In the genomic region with DNA sequence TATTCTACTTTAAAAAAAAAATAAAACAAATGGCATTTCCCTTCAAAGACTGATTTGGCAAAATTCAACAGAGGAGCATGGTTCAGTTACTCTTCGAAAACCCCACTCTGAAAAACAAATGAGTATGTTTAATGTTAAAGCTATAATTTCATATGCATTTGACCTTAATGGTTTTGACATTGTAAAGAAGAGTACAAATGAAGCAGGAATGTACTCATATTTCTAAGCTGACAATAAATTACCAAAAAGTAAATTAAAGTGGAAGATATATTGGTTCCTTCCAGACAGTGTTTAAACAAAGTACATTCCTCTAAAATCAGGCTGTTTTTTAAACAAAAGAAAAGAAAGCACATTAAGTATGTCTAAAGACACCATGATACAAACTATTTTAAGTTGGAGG, we compare ENCODE assay signal across 21 cellular contexts. TPM values are rescaled to one million over a fixed set of nuclear protein-coding genes. Genes with fewer than 3 reads are reported as not detected.
A peak's percentile ranks its signal among the peaks of the same experiment; 100 is the strongest.
DNase-seq lines count a peak whose midpoint lies in the region; FAIRE-seq and TF ChIP-seq lines count a peak whose summit lies in the region.
"Had no signal": no experiment of that assay in that cellular context is flagged by ENCODE, and none has a peak within 500 bp of the region (broad histone marks: within the 10 kb centered on the region; RNA-seq: fewer than 3 reads in every experiment).

No MANE protein-coding gene starts in this region.

- no peak for FAIRE-seq in RCC 7860 (lab: Jason Lieb, UNC)
- FAIRE-seq: D721Med, GM19239, H1, HTR-8/SVneo had no signal

- POLR2A ChIA-PET in SK-N-SH (lab: Yijun Ruan, JAX): no interaction called here

- H3K4me3 ChIP-seq in SK-N-SH (ENCODE audit: low read depth in 2 of 2, low read length in 1 of 2) (no peak overlapping the region), spleen (no peak overlapping the region)
- H3K4me3 ChIP-seq: Peyer's patch, SJCRH30 had no signal

- H3K4me1 Mint-ChIP-seq in activated T-cell treated with anti-CD3 and anti-CD28 coated beads, Interleukin-2, amount 50 U/mL, for 24 hours (ENCODE audit: low read depth): peaks cover 82% of the 10 kb centered on the region
- H3K4me1 Mint-ChIP-seq: IgD-negative memory B cell had no signal

- 56% methylated on average over 1 of the region's 1 CpG for WGBS in SK-N-SH (ENCODE audit: low lambda C conversion rate)
- WGBS in spleen, 5 donors: 89 to 96% (median 91%) methylated on average over 1 of the region's 1 CpG

- H3K27me3 Mint-ChIP-seq in activated T-cell treated with anti-CD3 and anti-CD28 coated beads, Interleukin-2, amount 50 U/mL, for 24 hours: no peaks in the 10 kb centered on the region
- H3K27me3 Mint-ChIP-seq: IgD-negative memory B cell had no signal

- no peak overlapping the region for H3K9ac ChIP-seq in SK-N-SH

- DNase-seq in activated T-cell treated with anti-CD3 and anti-CD28 coated beads, Interleukin-2, amount 50 U/mL, for 24 hours: no peak
- no peak for DNase-seq in activated T-cell treated with anti-CD3 and anti-CD28 coated beads, Interleukin-2, amount 50 U/mL, for 48 hours
- DNase-seq in SK-N-SH (no peak), fibroblast of peridontal ligament (ENCODE audit: extremely low read depth) (peak; percentile 52), spleen (peak; percentile 6), RCC 7860 (ENCODE audit: low spot score) (no peak), NCI-H2171 treated with DMSO at 0.1 percent for 48 hours (lab: John Stamatoyannopoulos, UW) (no peak)
- no peak for DNase-seq in activated CD4-positive, alpha-beta T cell treated with anti-CD3 and anti-CD28 coated beads for 4 hours
- DNase-seq: DMS53, GF-D8, NCI-H1105, NCI-H2081 treated with DMSO at 0.1 percent for 48 hours, NCI-H526, Peyer's patch, SJCRH30 had no signal

- H3K9me2 ChIP-seq in SK-N-SH: no peaks in the 10 kb centered on the region

- H3K36me3 Mint-ChIP-seq in activated T-cell treated with anti-CD3 and anti-CD28 coated beads, Interleukin-2, amount 50 U/mL, for 24 hours (ENCODE audit: low read depth): peaks cover 88% of the 10 kb centered on the region

- H3K27ac Mint-ChIP-seq in activated T-cell treated with anti-CD3 and anti-CD28 coated beads, Interleukin-2, amount 50 U/mL, for 24 hours: peak overlapping the region; percentile 64

- H3K4me1 ChIP-seq in SK-N-SH (ENCODE audit: control insufficient read depth in 1 of 2, insufficient read depth in 2 of 2, low read depth in 1 of 2, low read length in 1 of 2) (peaks cover 8 to 13% of the 10 kb centered on the region in 2 experiments; a peak in 3 of 4 replicates), spleen (peaks cover 0 to under 1% (median 0%) of the 10 kb centered on the region in 6 donors)

- intact Hi-C loops in spleen (cut with DNase I; ENCODE audit: low total_unique reads): no loop called here

- H3K27me3 ChIP-seq in SK-N-SH (ENCODE audit: insufficient read depth) (no peaks in the 10 kb centered on the region), spleen (replicated peaks in 1 of 7) (no peaks in the 10 kb centered on the region)
- H3K27me3 ChIP-seq: Peyer's patch, SJCRH30 had no signal

- peaks cover 27% of the 10 kb centered on the region for H3F3A ChIP-seq in SK-N-SH (replicated peaks; ENCODE audit: insufficient read depth)

- H4K20me1 ChIP-seq in SK-N-SH (ENCODE audit: insufficient read depth): no peaks in the 10 kb centered on the region

- H3K36me3 ChIP-seq in SK-N-SH (replicated peaks in 1 of 2; ENCODE audit: control insufficient read depth in 1 of 2, insufficient read depth in 2 of 2, low read length in 1 of 2): peaks cover 2 to 3% of the 10 kb centered on the region in 2 experiments
- H3K36me3 ChIP-seq in spleen: peaks cover 0 to 48% (median 18%) of the 10 kb centered on the region in 6 donors
- H3K36me3 ChIP-seq: SJCRH30 had no signal

- TF ChIP-seq RAD21 in SK-N-SH (IDR thresholded peaks at IDR 0.05; ENCODE audit: low read length): no peak

- no peak overlapping the region for H3K4me3 Mint-ChIP-seq in activated T-cell treated with anti-CD3 and anti-CD28 coated beads, Interleukin-2, amount 50 U/mL, for 24 hours
- H3K4me3 Mint-ChIP-seq: IgD-negative memory B cell had no signal

- no peak for TF ChIP-seq EP300 in SK-N-SH (IDR thresholded peaks at IDR 0.05; ENCODE audit: borderline replicate concordance in 1 of 2, low read depth in 1 of 2, low read length in 1 of 2)

- peaks cover 32% of the 10 kb centered on the region for H3K79me2 ChIP-seq in SK-N-SH (ENCODE audit: insufficient read depth)

- H2AFZ ChIP-seq in SK-N-SH (ENCODE audit: low read depth): no peak overlapping the region

- H3K4me2 ChIP-seq in SK-N-SH: no peak overlapping the region; the same call in 1 of the 2 replicates

- CTCF ChIA-PET in SK-N-SH (lab: Yijun Ruan, JAX): interaction anchor here (0.9 to 3.6 kb wide), 3 partner anchors 17 to 50 kb away, joined by 3 to 17 read pairs (median 6); partner anchors contain the start of gene RGS10

- H3K27ac ChIP-seq in SK-N-SH (ENCODE audit: low read depth in 2 of 2, low read length in 1 of 2): peak overlapping the region; percentile 11 to 36; a peak in 2 of 4 replicates
- no peak overlapping the region for H3K27ac ChIP-seq in spleen
- H3K27ac ChIP-seq: C4-2B, SJCRH30 had no signal

- H3K9me3 Mint-ChIP-seq in activated T-cell treated with anti-CD3 and anti-CD28 coated beads, Interleukin-2, amount 50 U/mL, for 24 hours: no peaks in the 10 kb centered on the region
- H3K9me3 Mint-ChIP-seq: IgD-negative memory B cell had no signal

- no peaks in the 10 kb centered on the region for H3K9me3 ChIP-seq in SK-N-SH
- H3K9me3 ChIP-seq in spleen: no peaks in the 10 kb centered on the region
- H3K9me3 ChIP-seq: Peyer's patch, SJCRH30 had no signal

- TF ChIP-seq POLR2A in spleen (IDR thresholded peaks at IDR 0.05): no peak

- TF ChIP-seq CTCF in SK-N-SH (IDR thresholded peaks at IDR 0.05) (no peak), spleen (IDR thresholded peaks at IDR 0.05 in 8 of 11, conservative IDR thresholded peaks at IDR 0.05 in 3 of 11) (no peak)

TF ChIP-seq in SK-N-SH, 30 proteins besides CTCF, POLR2A, EP300 and RAD21 (continues in another document):
- no peak for TF ChIP-seq ZBTB33 (IDR thresholded peaks at IDR 0.05; ENCODE audit: borderline replicate concordance, low read depth)
- TF ChIP-seq GATA2 (CRISPR knock-in tag; IDR thresholded peaks at IDR 0.05): no peak
- no peak for TF ChIP-seq MEF2A (IDR thresholded peaks at IDR 0.05; ENCODE audit: borderline replicate concordance, low read depth)
- TF ChIP-seq FOXJ3 (CRISPR knock-in tag; IDR thresholded peaks at IDR 0.05): no peak
- TF ChIP-seq, protein P1, sequence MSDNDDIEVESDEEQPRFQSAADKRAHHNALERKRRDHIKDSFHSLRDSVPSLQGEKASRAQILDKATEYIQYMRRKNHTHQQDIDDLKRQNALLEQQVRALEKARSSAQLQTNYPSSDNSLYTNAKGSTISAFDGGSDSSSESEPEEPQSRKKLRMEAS (IDR thresholded peaks at IDR 0.05; ENCODE audit: low read depth): no peak
- TF ChIP-seq TAF1 (IDR thresholded peaks at IDR 0.05; ENCODE audit: borderline replicate concordance, low read depth, low read length): no peak
- TF ChIP-seq FOXM1 (IDR thresholded peaks at IDR 0.05; ENCODE audit: low read depth): no peak
- no peak; the same call in 1 of the 2 replicates for TF ChIP-seq TCF12 (IDR thresholded peaks at IDR 0.05)
- no peak for TF ChIP-seq REST (IDR thresholded peaks at IDR 0.05; ENCODE audit: low read depth, low read length)
- TF ChIP-seq ELF1 (IDR thresholded peaks at IDR 0.05): no peak

RNA-seq across cellular contexts. Expression of gene RGS10, which starts 16.4 kb away (rescaled TPM):
- polyA plus RNA-seq in SK-N-SH (2012; rRNA removed): 41.2 and 44.6 TPM in 2 replicates
- 59.4 and 77.8 TPM in 2 replicates for polyA plus RNA-seq in SK-N-SH (2012; cell fraction: cytosol; rRNA removed)
- polyA plus RNA-seq in SK-N-SH (2012; cell fraction: nucleus; rRNA removed): 9.5 and 11.8 TPM in 2 replicates
- 10 to 100 TPM; 29.1 to 74.1 (median 38.9) TPM for total RNA-seq in spleen
- polyA plus RNA-seq in spleen: 100 to 1,000 TPM in 1 of 3 donors, 10 to 100 TPM in 2; 52.7 to 127 (median 92.9) TPM
- total RNA-seq: SJCRH30 had no signal

Comparison
In these comparisons a context has a peak if more than half of its experiments do, and no peak if none do; other contexts are left out.
1. DNase-seq: peak in fibroblast of peridontal ligament (single experiment) and spleen (single experiment); none in activated T-cell treated with anti-CD3 and anti-CD28 coated beads, Interleukin-2, amount 50 U/mL, for 24 hours (single experiment), activated T-cell treated with anti-CD3 and anti-CD28 coated beads, Interleukin-2, amount 50 U/mL, for 48 hours (0 of 2), SK-N-SH (single experiment), activated CD4-positive, alpha-beta T cell treated with anti-CD3 and anti-CD28 coated beads for 4 hours (0 of 2), RCC 7860 (single experiment) and NCI-H2171 treated with DMSO at 0.1 percent for 48 hours (single experiment).
2. H3K27ac ChIP-seq: peak in SK-N-SH (2 of 2); none in spleen (0 of 8).